ENCODE assay signal across 25 cellular contexts in genomic region chr19:54608205-54608604, GRCh38. TPM values are rescaled to one million over a fixed set of nuclear protein-coding genes. Genes with fewer than 3 reads are reported as not detected.
DNase-seq lines count a peak whose midpoint lies in the region; ATAC-seq, FAIRE-seq and TF ChIP-seq lines count a peak whose summit lies in the region.
"Had no signal": no experiment of that assay in that cellular context is flagged by ENCODE, and none has a peak within 500 bp of the region (broad histone marks: within the 10 kb centered on the region; RNA-seq: fewer than 3 reads in every experiment).

No MANE protein-coding gene starts in this region.

- H3K4me1 Mint-ChIP-seq in activated B cell treated with CpG ODN at 0.5 μM for 24 hours: peaks cover 54% of the 10 kb centered on the region
- peaks cover 45% of the 10 kb centered on the region for H3K4me1 Mint-ChIP-seq in stimulated activated memory B cell treated with anti-CD40 and anti-IgM and Interleukin-4, amounts not matched to agents 10 μg/mL and 1 μg/mL and 100 μg/mL, for 72 hours
- H3K4me1 Mint-ChIP-seq: CD4-positive, alpha-beta memory T cell; GM23338; H9 had no signal

- POLR2A ChIA-PET in activated B cell treated with CpG ODN at 0.5 μM for 24 hours (lab: Charles Lee): no interaction called here

- H3K9me3 Mint-ChIP-seq in activated B cell treated with CpG ODN at 0.5 μM for 24 hours: peaks cover 3% of the 10 kb centered on the region
- H3K9me3 Mint-ChIP-seq in stimulated activated memory B cell treated with anti-CD40 and anti-IgM and Interleukin-4, amounts not matched to agents 10 μg/mL and 1 μg/mL and 100 μg/mL, for 72 hours: peaks cover 4% of the 10 kb centered on the region

- no peaks in the 10 kb centered on the region for H4K20me1 ChIP-seq in BLaER1 treated with 17β-estradiol and CSF1 and Interleukin-3, amounts not matched to agents 10 nM and 100 nM
- H4K20me1 ChIP-seq: BLaER1 had no signal

- intact Hi-C loops in activated B cell treated with CpG ODN at 0.5 μM for 24 hours (cut with micrococcal nuclease) (no loop called here), kidney (cut with DNase I) (no loop called here), pancreas (cut with DNase I) (no loop called here)

- H3K27me3 Mint-ChIP-seq in activated B cell treated with CpG ODN at 0.5 μM for 24 hours: no peaks in the 10 kb centered on the region
- H3K27me3 Mint-ChIP-seq in stimulated activated memory B cell treated with anti-CD40 and anti-IgM and Interleukin-4, amounts not matched to agents 10 μg/mL and 1 μg/mL and 100 μg/mL, for 72 hours: no peaks in the 10 kb centered on the region
- H3K27me3 Mint-ChIP-seq: B cell had no signal

- no peak for FAIRE-seq in kidney (lab: Jason Lieb, UNC)
- no peak for FAIRE-seq in pancreas (lab: Jason Lieb, UNC)
- FAIRE-seq: A204.1 had no signal

- peak overlapping the region in 5 of 11 experiments; percentile 69 to 94 (median 91); a peak in 10 of 22 replicates for H3K27ac ChIP-seq in BLaER1 treated with 17β-estradiol and CSF1 and Interleukin-3, amounts not matched to agents 10 nM and 100 nM
- H3K27ac ChIP-seq in kidney (ENCODE audit: low read depth in 2 of 2, low read length in 2 of 2) (no peak overlapping the region), substantia nigra (ENCODE audit: low read depth, low read length, poor library complexity, severe bottlenecking) (no peak overlapping the region), pancreas (no peak overlapping the region)
- H3K27ac ChIP-seq: 22Rv1 had no signal

- no peak overlapping the region for H3K4me3 Mint-ChIP-seq in activated B cell treated with CpG ODN at 0.5 μM for 24 hours
- H3K4me3 Mint-ChIP-seq in stimulated activated memory B cell treated with anti-CD40 and anti-IgM and Interleukin-4, amounts not matched to agents 10 μg/mL and 1 μg/mL and 100 μg/mL, for 72 hours: no peak overlapping the region
- H3K4me3 Mint-ChIP-seq: B cell; CD4-positive, alpha-beta memory T cell; GM23338; H9 had no signal

- 67 to 79% methylated on average over 7 of the region's 7 CpGs for WGBS in pancreas, 2 donors

- no peaks in the 10 kb centered on the region for H3K36me3 Mint-ChIP-seq in activated B cell treated with CpG ODN at 0.5 μM for 24 hours (ENCODE audit: low read depth)
- H3K36me3 Mint-ChIP-seq in stimulated activated memory B cell treated with anti-CD40 and anti-IgM and Interleukin-4, amounts not matched to agents 10 μg/mL and 1 μg/mL and 100 μg/mL, for 72 hours: peaks cover 6% of the 10 kb centered on the region
- H3K36me3 Mint-ChIP-seq: CD4-positive, alpha-beta memory T cell had no signal

- H3K27me3 ChIP-seq in BLaER1 treated with 17β-estradiol and CSF1 and Interleukin-3, amounts not matched to agents 10 nM and 100 nM: no peaks in the 10 kb centered on the region
- peaks cover 0 to 6% (median 0%) of the 10 kb centered on the region in 4 donors for H3K27me3 ChIP-seq in pancreas
- H3K27me3 ChIP-seq: BLaER1 had no signal

- H3K4me2 ChIP-seq in BLaER1 treated with 17β-estradiol and CSF1 and Interleukin-3, amounts not matched to agents 10 nM and 100 nM: peak overlapping the region in 6 of 11 experiments; percentile 60 to 97 (median 86); a peak in 11 of 22 replicates
- H3K4me2 ChIP-seq: GM23338 had no signal

- H3K27ac Mint-ChIP-seq in activated B cell treated with CpG ODN at 0.5 μM for 24 hours: peak overlapping the region; percentile 50
- peak overlapping the region; percentile 82 for H3K27ac Mint-ChIP-seq in stimulated activated memory B cell treated with anti-CD40 and anti-IgM and Interleukin-4, amounts not matched to agents 10 μg/mL and 1 μg/mL and 100 μg/mL, for 72 hours
- H3K27ac Mint-ChIP-seq: B cell; CD4-positive, alpha-beta memory T cell; GM23338; H9 had no signal

- no peak for ATAC-seq in activated B cell treated with CpG ODN at 0.5 μM for 24 hours (ENCODE audit: low read depth)
- ATAC-seq in stimulated activated memory B cell treated with anti-CD40 and anti-IgM and Interleukin-4, amounts not matched to agents 10 μg/mL and 1 μg/mL and 100 μg/mL, for 72 hours: no peak
- ATAC-seq in pancreas: no peak
- no peak for ATAC-seq in SK-N-SH treated with all-trans-retinoic acid at 6 μM for 48 hours
- ATAC-seq: GM23338, HCT116 had no signal

- TF ChIP-seq CTCF in activated B cell treated with CpG ODN at 0.5 μM for 24 hours (IDR thresholded peaks at IDR 0.05) (no peak), kidney (IDR thresholded peaks at IDR 0.05; ENCODE audit: borderline replicate concordance, extremely low read depth, insufficient read depth) (no peak), pancreas (IDR thresholded peaks at IDR 0.05) (no peak)

- H3K4me1 ChIP-seq in BLaER1 treated with 17β-estradiol and CSF1 and Interleukin-3, amounts not matched to agents 10 nM and 100 nM: peaks cover 21 to 86% (median 51%) of the 10 kb centered on the region in 10 experiments
- no peaks in the 10 kb centered on the region for H3K4me1 ChIP-seq in kidney (ENCODE audit: control insufficient read depth in 1 of 2, insufficient read depth in 1 of 2, low read depth in 1 of 2, low read length in 2 of 2)
- H3K4me1 ChIP-seq in pancreas: no peaks in the 10 kb centered on the region

- DNase-seq in activated B cell treated with CpG ODN at 0.5 μM for 24 hours (no peak), kidney (peak; percentile 32), substantia nigra (lab: John Stamatoyannopoulos, UW) (no peak), pancreas (no peak), SIG-M5 (lab: John Stamatoyannopoulos, UW) (no peak)
- DNase-seq: Calu3; CD4-positive, alpha-beta memory T cell; COR-L47; DMS53; DMS79 treated with DMSO at 0.1 percent for 48 hours; GF-D8; H9 had no signal

- H3K4me3 ChIP-seq in BLaER1 treated with 17β-estradiol and CSF1 and Interleukin-3, amounts not matched to agents 10 nM and 100 nM: 0 out of 20 replicates have a peak overlapping the region, but pooled peaks of 1 of the 10 experiments have one; percentile 31
- H3K4me3 ChIP-seq in kidney (ENCODE audit: low read length in 2 of 2) (no peak overlapping the region), pancreas (no peak overlapping the region)
- H3K4me3 ChIP-seq: BLaER1, GM23338 had no signal

- H3K9ac ChIP-seq in BLaER1 treated with 17β-estradiol and CSF1 and Interleukin-3, amounts not matched to agents 10 nM and 100 nM: peak overlapping the region in 3 of 11 experiments; percentile 70 to 83 (median 78); a peak in 6 of 22 replicates
- H3K9ac ChIP-seq in kidney (ENCODE audit: low read length in 2 of 2): no peak overlapping the region
- H3K9ac ChIP-seq: BLaER1 had no signal

- peaks cover 0 to 11% (median 0%) of the 10 kb centered on the region in 11 experiments; a peak in 1 of 22 replicates for H3K36me3 ChIP-seq in BLaER1 treated with 17β-estradiol and CSF1 and Interleukin-3, amounts not matched to agents 10 nM and 100 nM
- no peaks in the 10 kb centered on the region for H3K36me3 ChIP-seq in kidney (ENCODE audit: control insufficient read depth in 1 of 2, insufficient read depth in 2 of 2, low read length in 2 of 2)
- no peaks in the 10 kb centered on the region for H3K36me3 ChIP-seq in pancreas
- H3K36me3 ChIP-seq: BLaER1 had no signal

- CTCF ChIA-PET in activated B cell treated with CpG ODN at 0.5 μM for 24 hours (lab: Charles Lee): no interaction called here

- H3K9me3 ChIP-seq in BLaER1 treated with 17β-estradiol and CSF1 and Interleukin-3, amounts not matched to agents 10 nM and 100 nM (replicated peaks in 1 of 11): peaks cover 10 to 53% (median 46%) of the 10 kb centered on the region in 11 experiments
- H3K9me3 ChIP-seq in kidney (ENCODE audit: control insufficient read depth in 1 of 2, low read length in 2 of 2): peaks cover 3 to 16% of the 10 kb centered on the region in 2 donors
- no peaks in the 10 kb centered on the region for H3K9me3 ChIP-seq in pancreas

TF ChIP-seq in SK-N-SH treated with all-trans-retinoic acid at 6 μM for 48 hours, 23 proteins besides CTCF, POLR2A, EP300 and RAD21 (continues in another document):
- no peak for TF ChIP-seq TOX (CRISPR knock-in tag; IDR thresholded peaks at IDR 0.05; ENCODE audit: borderline replicate concordance)
- no peak for TF ChIP-seq ZNF8 (CRISPR knock-in tag; IDR thresholded peaks at IDR 0.05)
- no peak for TF ChIP-seq TCF4 (CRISPR knock-in tag; IDR thresholded peaks at IDR 0.05; ENCODE audit: borderline replicate concordance)
- no peak for TF ChIP-seq ZNF70 (CRISPR knock-in tag; IDR thresholded peaks at IDR 0.05)
- no peak for TF ChIP-seq CREB5 (CRISPR knock-in tag; IDR thresholded peaks at IDR 0.05; ENCODE audit: low read depth)
- TF ChIP-seq OSR1 (CRISPR knock-in tag; IDR thresholded peaks at IDR 0.05): no peak

RNA-seq across cellular contexts. Expression of gene LILRA1, which starts 14.8 kb away (rescaled TPM):
- 0.11 and 0.15 TPM in 2 replicates for total RNA-seq in activated B cell treated with CpG ODN at 0.5 μM for 24 hours
- 2.2 TPM for total RNA-seq in kidney
- 0.43 TPM for polyA plus RNA-seq in kidney (ENCODE audit: insufficient read depth, low read depth, low replicate concordance)
- 1 to 10 TPM in 1 of 6 donors, under 1 TPM in 4, not detected in 1; 0.08 to 1.5 (median 0.69) TPM for total RNA-seq in pancreas
- polyA plus RNA-seq in pancreas: under 1 TPM; 0.19 to 0.23 TPM
- total RNA-seq: B cell; Calu3; CD4-positive, alpha-beta memory T cell; Daoy; G401; GM23338; H4; H9 had no signal
- polyA plus RNA-seq: AG04450; CD4-positive, alpha-beta memory T cell; GM23338 had no signal

RNA-seq across cellular contexts. Expression of gene LILRB1, which starts 22.1 kb away (rescaled TPM):
- total RNA-seq in activated B cell treated with CpG ODN at 0.5 μM for 24 hours (142 and 171 TPM in 2 replicates), kidney (10.9 TPM), pancreas (1 to 10 TPM in 3 of 6 donors, under 1 TPM in 3; 0.51 to 8.8 (median 1.3) TPM)
- polyA plus RNA-seq in kidney (ENCODE audit: insufficient read depth, low read depth, low replicate concordance) (0.41 TPM), pancreas (under 1 TPM; 0.56 to 0.57 TPM)
- total RNA-seq: Calu3, Daoy, G401, H4, H9 had no signal
- polyA plus RNA-seq: AG04450, GM23338 had no signal

RNA-seq across cellular contexts. Expression of gene LILRA2, which starts 34.6 kb away (rescaled TPM):
- total RNA-seq in activated B cell treated with CpG ODN at 0.5 μM for 24 hours (0.22 TPM in 1 of 2 replicates, not detected in the other), kidney (4.2 TPM), pancreas (1 to 10 TPM in 3 of 6 donors, under 1 TPM in 3; 0.19 to 4.2 (median 0.89) TPM)
- polyA plus RNA-seq in kidney (ENCODE audit: insufficient read depth, low read depth, low replicate concordance) (2.1 TPM), pancreas (under 1 TPM; 0.42 to 0.47 TPM)
- total RNA-seq: Calu3, Daoy, G401, GM23338, H4, H9 had no signal
- polyA plus RNA-seq: AG04450; CD4-positive, alpha-beta memory T cell; GM23338 had no signal

RNA-seq across cellular contexts. Expression of gene LILRB4, which starts 54.6 kb away (rescaled TPM):
- total RNA-seq in activated B cell treated with CpG ODN at 0.5 μM for 24 hours: 0.76 and 1.4 TPM in 2 replicates
- 9.9 TPM for total RNA-seq in kidney
- polyA plus RNA-seq in kidney (ENCODE audit: insufficient read depth, low read depth, low replicate concordance): 1.8 TPM
- 10 to 100 TPM in 1 of 6 donors, 1 to 10 TPM in 2, under 1 TPM in 3; 0.28 to 11.1 (median 1.1) TPM for total RNA-seq in pancreas
- 1 to 10 TPM in 1 of 2 donors, under 1 TPM in 1; 0.80 to 1.2 TPM for polyA plus RNA-seq in pancreas
- total RNA-seq: Calu3, G401, GM23338, H4, H9 had no signal
- polyA plus RNA-seq: CD4-positive, alpha-beta memory T cell; GM23338 had no signal

Comparison
In these comparisons a context has a peak if more than half of its experiments do, and no peak if none do; other contexts are left out.
1. RNA of gene LILRB1, which starts 22.1 kb away (total RNA-seq): 142 to 171 TPM in activated B cell treated with CpG ODN at 0.5 μM for 24 hours; 10.9 TPM in kidney (single experiment) and 0.51 to 8.8 TPM in pancreas; every median in the first group is over 10 times any median in the second.